Comparison of ENCODE assay signal across 9 cellular contexts in genomic region chr7:155590215-155591023, GRCh38. TPM values are rescaled to one million over a fixed set of nuclear protein-coding genes. Genes with fewer than 3 reads are reported as not detected.
DNase-seq lines count a peak whose midpoint lies in the region; ATAC-seq and TF ChIP-seq lines count a peak whose summit lies in the region.
"Had no signal": no experiment of that assay in that cellular context is flagged by ENCODE, and none has a peak within 500 bp of the region (broad histone marks: within the 10 kb centered on the region; RNA-seq: fewer than 3 reads in every experiment).

No MANE protein-coding gene starts in this region.

- no peak for TF ChIP-seq CTCF in osteoblast (IDR thresholded peaks at IDR 0.05; ENCODE audit: extremely low read depth, low read depth, low read length)
- no peak for TF ChIP-seq CTCF in mammary epithelial cell (conservative IDR thresholded peaks at IDR 0.05 in 1 of 2, IDR thresholded peaks at IDR 0.05 in 1 of 2; ENCODE audit: extremely low read depth in 1 of 2, insufficient read depth in 1 of 2, low read depth in 1 of 2, low read length in 2 of 2)

- H4K20me1 ChIP-seq in osteoblast (ENCODE audit: insufficient read depth, low read length), result no peaks in the 10 kb centered on the region
- no peaks in the 10 kb centered on the region for H4K20me1 ChIP-seq in mammary epithelial cell (ENCODE audit: insufficient read depth, low read length)

- peak; percentile 39 for DNase-seq in NK-92 treated with Interleukin-12 subunit alpha and Interleukin-12 subunit beta, amount 100 ng/mL, for 24 hours (lab: John Stamatoyannopoulos, UW)
- DNase-seq in NK-92 (lab: John Stamatoyannopoulos, UW; ENCODE audit: unreplicated experiment) (no peak), NCI-H774 (lab: John Stamatoyannopoulos, UW) (peak; percentile 46), osteoblast (ENCODE audit: insufficient read length, low spot score, missing footprints) (peak; percentile 64), mammary epithelial cell (no peak)

- peaks cover 90% of the 10 kb centered on the region for H3K4me1 Mint-ChIP-seq in dendritic cell treated with granulocyte-macrophage colony-stimulating factor and Interleukin-4, amounts not matched to agents 40 ng/mL and 50 ng/mL, for 4 days (ENCODE audit: low read depth)

- no peak overlapping the region for H3K4me3 Mint-ChIP-seq in dendritic cell treated with granulocyte-macrophage colony-stimulating factor and Interleukin-4, amounts not matched to agents 40 ng/mL and 50 ng/mL, for 4 days

- WGBS in mammary epithelial cell (ENCODE audit: low coverage, missing lambda C conversion rate), result 96% methylated on average over 18 of the region's 20 CpGs

- H3K4me2 ChIP-seq in osteoblast (ENCODE audit: insufficient read depth, low read length), result no peak overlapping the region
- no peak overlapping the region for H3K4me2 ChIP-seq in mammary epithelial cell (ENCODE audit: insufficient read depth, low read depth, low read length)

- H3K27me3 ChIP-seq in osteoblast (ENCODE audit: insufficient read depth, low read length) (peaks cover 11% of the 10 kb centered on the region), mammary epithelial cell (ENCODE audit: insufficient read depth, low read length) (no peaks in the 10 kb centered on the region)

- in situ Hi-C loops in mammary epithelial cell (cut with MboI; ENCODE audit: low sequenced_read_pairs in 2 of 2), result loop anchor here (10.0 kb wide), 1 partner anchor 144 kb away; no protein-coding TSS in a partner anchor

- intact Hi-C loops in dendritic cell treated with granulocyte-macrophage colony-stimulating factor and Interleukin-4, amounts not matched to agents 40 ng/mL and 50 ng/mL, for 4 days (cut with micrococcal nuclease), result no loop called here
- intact Hi-C loops in mammary epithelial cell (cut with micrococcal nuclease), result no loop called here

- H3K9me3 ChIP-seq in osteoblast (ENCODE audit: low read depth, low read length) (no peaks in the 10 kb centered on the region), mammary epithelial cell (replicated peaks; ENCODE audit: insufficient read depth, low read length) (no peaks in the 10 kb centered on the region)

- no peaks in the 10 kb centered on the region for H3K9me3 Mint-ChIP-seq in dendritic cell treated with granulocyte-macrophage colony-stimulating factor and Interleukin-4, amounts not matched to agents 40 ng/mL and 50 ng/mL, for 4 days

- H3K27ac ChIP-seq in osteoblast (ENCODE audit: low read depth, low read length), result no peak overlapping the region
- H3K27ac ChIP-seq in mammary epithelial cell (ENCODE audit: insufficient read depth, low read depth, low read length), result no peak overlapping the region

- H3K4me3 ChIP-seq in osteoblast (ENCODE audit: insufficient read depth, low read length) (no peak overlapping the region), mammary epithelial cell (replicated peaks in 1 of 3; ENCODE audit: insufficient read depth in 1 of 3, low read depth in 2 of 3, low read length in 3 of 3) (no peak overlapping the region)

- H3K27ac Mint-ChIP-seq in dendritic cell treated with granulocyte-macrophage colony-stimulating factor and Interleukin-4, amounts not matched to agents 40 ng/mL and 50 ng/mL, for 4 days, result peak overlapping the region; percentile 68

- H3K4me1 ChIP-seq in osteoblast (ENCODE audit: insufficient read depth, low read length) (no peaks in the 10 kb centered on the region), mammary epithelial cell (ENCODE audit: insufficient read depth, low read length) (peaks cover 4% of the 10 kb centered on the region)

- H3K79me2 ChIP-seq in osteoblast (ENCODE audit: insufficient read depth, low read length) (no peaks in the 10 kb centered on the region), mammary epithelial cell (ENCODE audit: insufficient read depth, low read length) (no peaks in the 10 kb centered on the region)

- dilution Hi-C loops in mammary epithelial cell (cut with HindIII; ENCODE audit: low sequenced_read_pairs), result no loop called here

- ATAC-seq in HG02642 (IDR thresholded peaks at IDR 0.05; ENCODE audit: poor library complexity, unreplicated experiment) (no peak), HG03039 (IDR thresholded peaks at IDR 0.05; ENCODE audit: unreplicated experiment) (no peak)

- no TSS peak for BruUV-seq in mammary epithelial cell (replicated peaks; lab: Mats Ljungman, UMichigan)

- H3K9ac ChIP-seq in mammary epithelial cell (ENCODE audit: insufficient read depth, low read length), result no peak overlapping the region

- H3K36me3 Mint-ChIP-seq in dendritic cell treated with granulocyte-macrophage colony-stimulating factor and Interleukin-4, amounts not matched to agents 40 ng/mL and 50 ng/mL, for 4 days (ENCODE audit: low read depth), result no peaks in the 10 kb centered on the region

- H3K27me3 Mint-ChIP-seq in dendritic cell treated with granulocyte-macrophage colony-stimulating factor and Interleukin-4, amounts not matched to agents 40 ng/mL and 50 ng/mL, for 4 days, result peaks cover 3% of the 10 kb centered on the region

- H2AFZ ChIP-seq in osteoblast (ENCODE audit: low read length) (no peak overlapping the region), mammary epithelial cell (ENCODE audit: low read depth, low read length) (no peak overlapping the region)

- CTCF ChIA-PET in mammary epithelial cell (lab: Charles Lee; ENCODE audit: low non-redundant PET), result no interaction called here

- H3K36me3 ChIP-seq in osteoblast (ENCODE audit: insufficient read depth, low read length) (no peaks in the 10 kb centered on the region), mammary epithelial cell (ENCODE audit: insufficient read depth, low read length) (no peaks in the 10 kb centered on the region)

RNA-seq across cellular contexts. Expression of gene CNPY1, which starts 44.1 kb away (rescaled TPM):
- total RNA-seq in osteoblast (not detected in 2 replicates), mammary epithelial cell (not detected)
- polyA plus RNA-seq in mammary epithelial cell, result not detected
- polyA minus RNA-seq in mammary epithelial cell, result not detected
- polyA plus RNA-seq: AG04450 had no signal

RNA-seq across cellular contexts. Expression of gene RBM33, which starts 54.0 kb away (rescaled TPM):
- total RNA-seq in osteoblast (25.0 and 27.5 TPM in 2 replicates), mammary epithelial cell (10 to 100 TPM; 22.2 to 54.3 TPM)
- 5.0 TPM for polyA plus RNA-seq in mammary epithelial cell
- polyA minus RNA-seq in mammary epithelial cell, result 19.8 TPM

Comparison
In these comparisons a context has a peak if more than half of its experiments do, and no peak if none do; other contexts are left out.
1. DNase-seq: peak in NK-92 treated with Interleukin-12 subunit alpha and Interleukin-12 subunit beta, amount 100 ng/mL, for 24 hours (single experiment), NCI-H774 (single experiment) and osteoblast (single experiment); none in NK-92 (single experiment) and mammary epithelial cell (single experiment).